10 cellular contexts compared by ENCODE assay signal in the genomic region with DNA sequence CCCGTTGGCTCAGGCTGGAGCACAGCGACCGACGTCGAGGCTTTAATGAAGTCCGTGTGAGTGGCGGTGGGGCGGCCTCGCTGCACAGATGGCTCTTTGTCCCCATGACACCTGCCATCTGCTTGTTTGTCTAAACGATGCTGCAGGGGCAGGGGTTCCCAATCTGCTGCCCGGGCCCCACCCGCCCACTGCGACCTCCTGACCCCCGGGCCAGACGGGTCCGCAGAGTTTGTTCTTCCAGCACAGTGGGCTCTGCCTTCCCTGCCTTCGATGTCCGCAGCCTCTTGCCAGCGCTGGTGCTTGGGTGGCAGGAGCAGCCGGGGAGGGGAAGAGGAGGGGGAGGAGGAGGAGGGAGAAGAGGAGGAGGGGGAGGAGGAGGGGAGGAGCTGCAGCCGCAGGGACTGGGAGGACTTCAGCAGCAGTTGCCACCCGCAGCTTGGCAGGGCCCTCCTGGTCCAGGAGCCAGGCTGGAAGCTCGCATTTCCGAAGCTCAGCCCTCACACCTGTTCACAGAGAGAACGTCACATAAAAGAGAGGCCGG.
DNase-seq lines count a peak whose midpoint lies in the region; ATAC-seq and TF ChIP-seq lines count a peak whose summit lies in the region.
"Had no signal": no experiment of that assay in that cellular context is flagged by ENCODE, and none has a peak within 500 bp of the region (broad histone marks: within the 10 kb centered on the region; RNA-seq: fewer than 3 reads in every experiment).

No MANE protein-coding gene starts in this region.

- CTCF ChIA-PET in WTC11 (lab: Charles Lee) (no interaction called here), mammary epithelial cell (lab: Charles Lee; ENCODE audit: low non-redundant PET) (no interaction called here)

- TF ChIP-seq CTCF in CD14-positive monocyte (IDR thresholded peaks at IDR 0.05): no peak
- TF ChIP-seq CTCF in WTC11 (IDR thresholded peaks at IDR 0.05): no peak
- no peak for TF ChIP-seq CTCF in mammary epithelial cell (conservative IDR thresholded peaks at IDR 0.05 in 1 of 2, IDR thresholded peaks at IDR 0.05 in 1 of 2; ENCODE audit: extremely low read depth in 1 of 2, insufficient read depth in 1 of 2, low read depth in 1 of 2, low read length in 2 of 2)
- no peak for TF ChIP-seq CTCF in smooth muscle cell (IDR thresholded peaks at IDR 0.05; ENCODE audit: borderline replicate concordance, insufficient read depth, poor library complexity, severe bottlenecking)

- H3K4me1 Mint-ChIP-seq in CD14-positive monocyte (no peaks in the 10 kb centered on the region), WTC11 (no peaks in the 10 kb centered on the region)

- H3K27me3 Mint-ChIP-seq in CD14-positive monocyte (ENCODE audit: low read depth in 3 of 3) (peaks cover 4 to 14% (median 12%) of the 10 kb centered on the region in 3 donors), WTC11 (ENCODE audit: low read depth) (no peaks in the 10 kb centered on the region; the same call in 1 of the 2 replicates)

- H3K9ac ChIP-seq in mammary epithelial cell (ENCODE audit: insufficient read depth, low read length) (no peak overlapping the region), smooth muscle cell (ENCODE audit: low read depth) (no peak overlapping the region)

- dilution Hi-C loops in mammary epithelial cell (cut with HindIII; ENCODE audit: low sequenced_read_pairs): no loop called here

- no peak overlapping the region for H3K4me3 Mint-ChIP-seq in CD14-positive monocyte
- H3K4me3 Mint-ChIP-seq in WTC11: no peak overlapping the region

- no TSS peak for BruUV-seq in mammary epithelial cell (replicated peaks; lab: Mats Ljungman, UMichigan)

- H3K4me1 ChIP-seq in mammary epithelial cell (ENCODE audit: insufficient read depth, low read length) (no peaks in the 10 kb centered on the region), smooth muscle cell (ENCODE audit: low read depth) (peaks cover 7% of the 10 kb centered on the region)
- H3K4me1 ChIP-seq: pancreas had no signal

- H3K9me3 ChIP-seq in mammary epithelial cell (replicated peaks; ENCODE audit: insufficient read depth, low read length): no peaks in the 10 kb centered on the region
- no peaks in the 10 kb centered on the region for H3K9me3 ChIP-seq in smooth muscle cell (replicated peaks; ENCODE audit: low read depth)
- H3K9me3 ChIP-seq: pancreas had no signal

- no peak overlapping the region for H3K4me3 ChIP-seq in mammary epithelial cell (replicated peaks in 1 of 3; ENCODE audit: insufficient read depth in 1 of 3, low read depth in 2 of 3, low read length in 3 of 3)
- no peak overlapping the region for H3K4me3 ChIP-seq in smooth muscle cell
- H3K4me3 ChIP-seq: pancreas had no signal

- intact Hi-C loops in CD14-positive monocyte (cut with micrococcal nuclease) (loop anchor here in 1 of 2 donors (10.0 kb wide), 1 partner anchor 46 kb away; no protein-coding TSS in a partner anchor), mammary epithelial cell (cut with micrococcal nuclease) (no loop called here)

- H3K9me3 Mint-ChIP-seq in CD14-positive monocyte: peaks cover 0 to 5% (median 0%) of the 10 kb centered on the region in 7 donors
- H3K9me3 Mint-ChIP-seq in WTC11: peaks cover 17% of the 10 kb centered on the region

- H3K27ac Mint-ChIP-seq in CD14-positive monocyte (no peak overlapping the region), WTC11 (no peak overlapping the region)

- H3K27ac ChIP-seq in mammary epithelial cell (ENCODE audit: insufficient read depth, low read depth, low read length) (no peak overlapping the region), smooth muscle cell (ENCODE audit: low read depth) (no peak overlapping the region)
- H3K27ac ChIP-seq: pancreas had no signal

- no peaks in the 10 kb centered on the region for H3K36me3 Mint-ChIP-seq in CD14-positive monocyte
- peaks cover 9% of the 10 kb centered on the region for H3K36me3 Mint-ChIP-seq in WTC11

- no peaks in the 10 kb centered on the region for H3F3A ChIP-seq in smooth muscle cell (ENCODE audit: low read depth)

- POLR2A ChIA-PET in WTC11 (lab: Charles Lee): no interaction called here

- no peaks in the 10 kb centered on the region for H4K20me1 ChIP-seq in mammary epithelial cell (ENCODE audit: insufficient read depth, low read length)
- no peaks in the 10 kb centered on the region for H4K20me1 ChIP-seq in smooth muscle cell (ENCODE audit: low read depth)

- H3K36me3 ChIP-seq in mammary epithelial cell (ENCODE audit: insufficient read depth, low read length) (no peaks in the 10 kb centered on the region), smooth muscle cell (ENCODE audit: low read depth) (no peaks in the 10 kb centered on the region)
- H3K36me3 ChIP-seq: pancreas had no signal

- WGBS in mammary epithelial cell (ENCODE audit: low coverage, missing lambda C conversion rate): 100% methylated on average over 2 of the region's 26 CpGs
- 96% methylated on average over 21 of the region's 26 CpGs for WGBS in smooth muscle cell (ENCODE audit: low lambda C conversion rate)

- in situ Hi-C loops in mammary epithelial cell (cut with MboI; ENCODE audit: low sequenced_read_pairs in 2 of 2): no loop called here

- DNase-seq in CD14-positive monocyte (ENCODE audit: low spot score): peak; percentile 37
- DNase-seq in NCI-H146 treated with DMSO at 0.1 percent for 48 hours (lab: John Stamatoyannopoulos, UW; ENCODE audit: unreplicated experiment): peak; percentile 83
- DNase-seq in WTC11 (ENCODE audit: low spot score): no peak
- DNase-seq in mesenteric fat pad (ENCODE audit: low spot score): peak; percentile 83
- no peak for DNase-seq in mammary epithelial cell
- no peak for DNase-seq in smooth muscle cell (lab: John Stamatoyannopoulos, UW; ENCODE audit: unreplicated experiment)
- no peak for DNase-seq in T1000 (lab: John Stamatoyannopoulos, UW)
- DNase-seq: NCI-H226 had no signal

- ATAC-seq in WTC11 (no peak), HG02973 (IDR thresholded peaks at IDR 0.05; ENCODE audit: unreplicated experiment) (no peak)

- H3K4me2 ChIP-seq in mammary epithelial cell (ENCODE audit: insufficient read depth, low read depth, low read length): no peak overlapping the region
- H3K4me2 ChIP-seq in smooth muscle cell: no peak overlapping the region

- H2AFZ ChIP-seq in mammary epithelial cell (ENCODE audit: low read depth, low read length) (no peak overlapping the region), smooth muscle cell (ENCODE audit: low read depth) (no peak overlapping the region)

- H3K27me3 ChIP-seq in mammary epithelial cell (ENCODE audit: insufficient read depth, low read length): peaks cover 6% of the 10 kb centered on the region
- no peaks in the 10 kb centered on the region for H3K27me3 ChIP-seq in smooth muscle cell (ENCODE audit: low read depth)
- H3K27me3 ChIP-seq: pancreas had no signal

- H3K79me2 ChIP-seq in mammary epithelial cell (ENCODE audit: insufficient read depth, low read length): no peaks in the 10 kb centered on the region
- no peaks in the 10 kb centered on the region for H3K79me2 ChIP-seq in smooth muscle cell (ENCODE audit: low read depth)

TF ChIP-seq in WTC11, 78 proteins besides CTCF, POLR2A, EP300 and RAD21:
- TF ChIP-seq ZNF416 (CRISPR knock-in tag; IDR thresholded peaks at IDR 0.05) (no peak), ZNF263 (CRISPR knock-in tag; IDR thresholded peaks at IDR 0.05; ENCODE audit: low read depth) (peak; percentile 85; the same call in 1 of the 2 replicates)

Comparison
In these comparisons a context has a peak if more than half of its experiments do, and no peak if none do; other contexts are left out.
1. DNase-seq: peak in CD14-positive monocyte (single experiment), NCI-H146 treated with DMSO at 0.1 percent for 48 hours (single experiment) and mesenteric fat pad (single experiment); none in WTC11 (single experiment), mammary epithelial cell (single experiment), smooth muscle cell (single experiment) and T1000 (single experiment).